11 cellular contexts compared by ENCODE assay signal in genomic region chr13:113586661-113587479, GRCh38. TPM values are rescaled to one million over a fixed set of nuclear protein-coding genes. Genes with fewer than 3 reads are reported as not detected.
DNase-seq lines count a peak whose midpoint lies in the region; ATAC-seq and TF ChIP-seq lines count a peak whose summit lies in the region.
"Had no signal": no experiment of that assay in that cellular context is flagged by ENCODE, and none has a peak within 500 bp of the region (broad histone marks: within the 10 kb centered on the region; RNA-seq: fewer than 3 reads in every experiment).

No MANE protein-coding gene starts in this region.

- CTCF ChIA-PET in activated CD4-positive, alpha-beta T cell treated with anti-CD3 and anti-CD28 coated beads for 36 hours (lab: Charles Lee), result interaction anchor here (0.7 to 1.6 kb wide), 2 partner anchors 60 to 559 kb away, joined by 4 read pairs; no protein-coding TSS in a partner anchor

- no peaks in the 10 kb centered on the region for H3K9me2 ChIP-seq in SU-DHL-6 (replicated peaks; ENCODE audit: insufficient read depth, low read length)

- H4K20me1 ChIP-seq in SU-DHL-6 (ENCODE audit: low read depth, low read length), result peaks cover 10% of the 10 kb centered on the region; the same call in 1 of the 2 replicates

- no peaks in the 10 kb centered on the region for H3K27me3 Mint-ChIP-seq in activated CD4-positive, alpha-beta T cell treated with anti-CD3 and anti-CD28 coated beads for 36 hours
- no peaks in the 10 kb centered on the region for H3K27me3 Mint-ChIP-seq in stimulated activated naive B cell treated with anti-CD40 and anti-IgM and Interleukin-4, amounts not matched to agents 10 μg/mL and 1 μg/mL and 100 μg/mL, for 72 hours

- H3K79me2 ChIP-seq in SU-DHL-6 (ENCODE audit: insufficient read depth, low read length), result peaks cover 67% of the 10 kb centered on the region

- peaks cover 47% of the 10 kb centered on the region for H3K36me3 Mint-ChIP-seq in activated CD4-positive, alpha-beta T cell treated with anti-CD3 and anti-CD28 coated beads for 36 hours (ENCODE audit: low read depth)
- peaks cover 33 to 35% of the 10 kb centered on the region in 2 donors for H3K36me3 Mint-ChIP-seq in stimulated activated naive B cell treated with anti-CD40 and anti-IgM and Interleukin-4, amounts not matched to agents 10 μg/mL and 1 μg/mL and 100 μg/mL, for 72 hours

- peak overlapping the region; percentile 33 for H3K4me3 ChIP-seq in SU-DHL-6 (ENCODE audit: insufficient read depth, low read length, poor library complexity, severe bottlenecking)
- H3K4me3 ChIP-seq in upper lobe of left lung, result no peak overlapping the region

- TF ChIP-seq POLR2A in upper lobe of left lung (IDR thresholded peaks at IDR 0.05), result no peak

- H3K27me3 ChIP-seq in SU-DHL-6 (ENCODE audit: low read length) (no peaks in the 10 kb centered on the region), upper lobe of left lung (no peaks in the 10 kb centered on the region)
- H3K27me3 ChIP-seq: adrenal gland had no signal

- H3K9me3 ChIP-seq in SU-DHL-6 (ENCODE audit: insufficient read depth, low read length), result no peaks in the 10 kb centered on the region
- no peaks in the 10 kb centered on the region for H3K9me3 ChIP-seq in upper lobe of left lung
- H3K9me3 ChIP-seq: adrenal gland had no signal

- peak; percentile 35 for DNase-seq in activated CD4-positive, alpha-beta T cell treated with anti-CD3 and anti-CD28 coated beads for 36 hours
- no peak for DNase-seq in activated CD4-positive, alpha-beta T cell treated with anti-CD3 and anti-CD28 coated beads, Interleukin-2, amount 50 U/mL, for 1 hour
- DNase-seq in epidermal melanocyte (ENCODE audit: insufficient read length, low spot score), result peak; percentile 13
- no peak for DNase-seq in stimulated activated naive B cell treated with anti-CD40 and anti-IgM and Interleukin-4, amounts not matched to agents 10 μg/mL and 1 μg/mL and 100 μg/mL, for 72 hours
- DNase-seq in NCI-H82 (lab: John Stamatoyannopoulos, UW), result no peak
- DNase-seq in upper lobe of left lung, result no peak
- DNase-seq: NCI-H2029; stimulated activated CD4-positive, alpha-beta T cell treated with anti-CD3 and anti-CD28 coated beads, Interleukin-12 subunit alpha, Interleukin-12 subunit beta, amount 100 ng/mL, for 4 hours had no signal

- peak overlapping the region; percentile 14; the same call in 1 of the 2 replicates for H3K27ac ChIP-seq in SU-DHL-6 (ENCODE audit: low read depth, low read length)
- H3K27ac ChIP-seq in upper lobe of left lung, result no peak overlapping the region
- H3K27ac ChIP-seq: adrenal gland had no signal

- H3K4me1 ChIP-seq in upper lobe of left lung, result peaks cover 8 to 30% (median 13%) of the 10 kb centered on the region in 4 donors

- POLR2A ChIA-PET in activated CD4-positive, alpha-beta T cell treated with anti-CD3 and anti-CD28 coated beads for 36 hours (lab: Charles Lee), result no interaction called here

- H3F3A ChIP-seq in SU-DHL-6 (ENCODE audit: insufficient read depth), result 0 out of 2 replicates have a peak, but pooled peaks cover 3% of the 10 kb centered on the region

- intact Hi-C loops in activated CD4-positive, alpha-beta T cell treated with anti-CD3 and anti-CD28 coated beads for 36 hours (cut with DNase I, micrococcal nuclease), result loop anchor here in 1 of 2 experiments (5.0 kb wide), 1 partner anchor 50 kb away; no protein-coding TSS in a partner anchor

- peak overlapping the region; percentile 94 for H3K4me2 ChIP-seq in SU-DHL-6 (ENCODE audit: low read depth, low read length, poor library complexity, severe bottlenecking)

- peaks cover 36% of the 10 kb centered on the region for H3K4me1 Mint-ChIP-seq in activated CD4-positive, alpha-beta T cell treated with anti-CD3 and anti-CD28 coated beads for 36 hours
- H3K4me1 Mint-ChIP-seq in stimulated activated naive B cell treated with anti-CD40 and anti-IgM and Interleukin-4, amounts not matched to agents 10 μg/mL and 1 μg/mL and 100 μg/mL, for 72 hours, result peaks cover 19 to 34% of the 10 kb centered on the region in 2 donors

- H3K9ac ChIP-seq in SU-DHL-6 (ENCODE audit: low read length), result peak overlapping the region; percentile 96

- H3K36me3 ChIP-seq in SU-DHL-6 (ENCODE audit: low read length) (peaks cover 17% of the 10 kb centered on the region), upper lobe of left lung (peaks cover 0 to 10% (median 2%) of the 10 kb centered on the region in 4 donors)

- no peaks in the 10 kb centered on the region for H3K9me3 Mint-ChIP-seq in activated CD4-positive, alpha-beta T cell treated with anti-CD3 and anti-CD28 coated beads for 36 hours (ENCODE audit: low read depth)
- no peaks in the 10 kb centered on the region for H3K9me3 Mint-ChIP-seq in stimulated activated naive B cell treated with anti-CD40 and anti-IgM and Interleukin-4, amounts not matched to agents 10 μg/mL and 1 μg/mL and 100 μg/mL, for 72 hours

- 87 to 89% methylated on average over 23 of the region's 23 CpGs for WGBS in upper lobe of left lung, 2 donors

- H2AFZ ChIP-seq in SU-DHL-6 (ENCODE audit: low read depth, low read length, severe bottlenecking), result no peak overlapping the region

- H3K4me3 Mint-ChIP-seq in activated CD4-positive, alpha-beta T cell treated with anti-CD3 and anti-CD28 coated beads for 36 hours, result peak overlapping the region; percentile 82
- H3K4me3 Mint-ChIP-seq in stimulated activated naive B cell treated with anti-CD40 and anti-IgM and Interleukin-4, amounts not matched to agents 10 μg/mL and 1 μg/mL and 100 μg/mL, for 72 hours, result peak overlapping the region; percentile 39 to 81

- peak overlapping the region; percentile 1 for H3K27ac Mint-ChIP-seq in activated CD4-positive, alpha-beta T cell treated with anti-CD3 and anti-CD28 coated beads for 36 hours
- H3K27ac Mint-ChIP-seq in stimulated activated naive B cell treated with anti-CD40 and anti-IgM and Interleukin-4, amounts not matched to agents 10 μg/mL and 1 μg/mL and 100 μg/mL, for 72 hours, result no peak overlapping the region

- no peak for TF ChIP-seq EP300 in upper lobe of left lung (IDR thresholded peaks at IDR 0.05)

- TF ChIP-seq CTCF in SU-DHL-6 (IDR thresholded peaks at IDR 0.05; ENCODE audit: insufficient read depth, low read length, poor library complexity, severe bottlenecking) (no peak), upper lobe of left lung (IDR thresholded peaks at IDR 0.05) (no peak)

- no peak for ATAC-seq in activated CD4-positive, alpha-beta T cell treated with anti-CD3 and anti-CD28 coated beads for 36 hours
- no peak for ATAC-seq in stimulated activated naive B cell treated with anti-CD40 and anti-IgM and Interleukin-4, amounts not matched to agents 10 μg/mL and 1 μg/mL and 100 μg/mL, for 72 hours (replicated peaks)
- ATAC-seq in HG03442 (IDR thresholded peaks at IDR 0.05; ENCODE audit: unreplicated experiment), result no peak
- no peak for ATAC-seq in upper lobe of left lung (ENCODE audit: low FRiP score in 2 of 2)

RNA-seq across cellular contexts. Expression of gene TFDP1, which starts 2.3 kb away (rescaled TPM):
- total RNA-seq in activated CD4-positive, alpha-beta T cell treated with anti-CD3 and anti-CD28 coated beads for 36 hours, result 100 to 1,000 TPM; 159 to 175 TPM
- total RNA-seq in upper lobe of left lung, result 10 to 100 TPM; 23.2 to 45.2 (median 37.9) TPM

Comparison
In these comparisons a context has a peak if more than half of its experiments do, and no peak if none do; other contexts are left out.
1. DNase-seq: peak in activated CD4-positive, alpha-beta T cell treated with anti-CD3 and anti-CD28 coated beads for 36 hours (single experiment) and epidermal melanocyte (single experiment); none in activated CD4-positive, alpha-beta T cell treated with anti-CD3 and anti-CD28 coated beads, Interleukin-2, amount 50 U/mL, for 1 hour (single experiment), stimulated activated naive B cell treated with anti-CD40 and anti-IgM and Interleukin-4, amounts not matched to agents 10 μg/mL and 1 μg/mL and 100 μg/mL, for 72 hours (single experiment), NCI-H82 (single experiment) and upper lobe of left lung (0 of 2).